In the genomic region with DNA sequence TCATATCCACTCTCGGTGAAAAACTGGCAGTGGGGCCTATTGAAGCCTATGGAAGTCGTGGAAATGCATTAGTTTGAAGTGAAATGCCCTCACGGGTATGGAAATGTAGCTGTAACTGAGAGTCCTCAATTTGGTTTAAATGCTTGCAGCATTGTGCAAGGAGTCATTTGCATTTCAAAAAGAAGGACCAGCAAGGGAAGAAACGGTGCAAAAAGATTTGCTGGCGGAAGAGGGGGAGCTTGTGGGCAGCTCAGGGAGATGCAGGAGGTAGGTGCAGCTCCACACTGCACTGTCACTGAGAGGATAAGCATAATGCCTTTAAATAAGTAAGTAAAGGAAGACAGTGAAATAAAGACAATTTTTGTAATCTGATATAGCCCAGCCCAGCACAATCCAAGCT, we compare ENCODE assay signal across 22 cellular contexts.
DNase-seq lines count a peak whose midpoint lies in the region; ATAC-seq, FAIRE-seq and TF ChIP-seq lines count a peak whose summit lies in the region.
"Had no signal": no experiment of that assay in that cellular context is flagged by ENCODE, and none has a peak within 500 bp of the region (broad histone marks: within the 10 kb centered on the region; RNA-seq: fewer than 3 reads in every experiment).

No MANE protein-coding gene starts in this region.

- peaks cover 3% of the 10 kb centered on the region; the same call in 1 of the 3 replicates for H3K9me3 Mint-ChIP-seq in GM23338

- no peak overlapping the region for H2BK20ac ChIP-seq in H1 (ENCODE audit: low read length)

- no peak overlapping the region for H2BK12ac ChIP-seq in H1 (ENCODE audit: low read depth, low read length)

- H3K4me3 Mint-ChIP-seq in GM23338: peak overlapping the region; percentile 18; the same call in 1 of the 3 replicates
- H3K4me3 Mint-ChIP-seq: B cell, CD14-positive monocyte had no signal

- H4K5ac ChIP-seq in H1 (ENCODE audit: insufficient read length, low read depth, low read length): no peak overlapping the region

- no peak overlapping the region for H4K8ac ChIP-seq in H1 (ENCODE audit: extremely low read depth, insufficient read depth, low read length)

- TF ChIP-seq EP300 in H1 (IDR thresholded peaks at IDR 0.05; ENCODE audit: borderline replicate concordance in 1 of 2, low read depth in 2 of 2, low read length in 2 of 2): no peak

- H3K9ac ChIP-seq in SK-N-MC (ENCODE audit: insufficient read length) (no peak overlapping the region), H1 (replicated peaks in 1 of 4; ENCODE audit: extremely low read depth in 1 of 4, low read depth in 3 of 4, low read length in 3 of 4) (no peak overlapping the region)

- no peaks in the 10 kb centered on the region for H3K23me2 ChIP-seq in H1 (ENCODE audit: low read depth, low read length)

- no peak overlapping the region for H3K14ac ChIP-seq in H1 (ENCODE audit: insufficient read length)

- no peak overlapping the region for H3K23ac ChIP-seq in H1 (ENCODE audit: insufficient read length)

- H2BK15ac ChIP-seq in H1 (ENCODE audit: low read length): no peak overlapping the region

- no peak overlapping the region for H3K4ac ChIP-seq in H1 (replicated peaks; ENCODE audit: insufficient read length, low read depth, low read length)

- peaks cover 2% of the 10 kb centered on the region; the same call in 1 of the 3 replicates for H3K36me3 Mint-ChIP-seq in GM23338 (ENCODE audit: low read depth)
- H3K36me3 Mint-ChIP-seq: CD14-positive monocyte had no signal

- H3K27ac ChIP-seq in GM23338 (ENCODE audit: low read depth) (no peak overlapping the region), SK-N-MC (peak overlapping the region; percentile 60; the same call in 1 of the 2 replicates), H1 (ENCODE audit: low read depth, low read length) (no peak overlapping the region)
- H3K27ac ChIP-seq: SJCRH30 had no signal

- no peak overlapping the region for H4K91ac ChIP-seq in H1 (replicated peaks; ENCODE audit: insufficient read length, low read length)

- no peak for TF ChIP-seq POLR2A in H1 (IDR thresholded peaks at IDR 0.05; ENCODE audit: control extremely low read depth in 1 of 2, low read depth in 2 of 2, low read length in 2 of 2)

- H3K9me3 ChIP-seq in SK-N-MC (ENCODE audit: low read depth, low read length) (no peaks in the 10 kb centered on the region), H1 (ENCODE audit: insufficient read depth in 2 of 2, low read depth in 1 of 2, low read length in 1 of 2) (no peaks in the 10 kb centered on the region)
- H3K9me3 ChIP-seq: MG63, SJCRH30 had no signal

- H4K20me1 ChIP-seq in GM23338 (replicated peaks; ENCODE audit: insufficient read depth) (no peaks in the 10 kb centered on the region), H1 (replicated peaks in 1 of 2; ENCODE audit: control insufficient read depth in 1 of 2, insufficient read depth in 2 of 2, low read length in 2 of 2) (no peaks in the 10 kb centered on the region)

- no peak for TF ChIP-seq RAD21 in H1 (IDR thresholded peaks at IDR 0.05 in 1 of 2, conservative IDR thresholded peaks at IDR 0.05 in 1 of 2; ENCODE audit: low read depth in 2 of 2, low read length in 2 of 2)

- 22% methylated on average over 5 of the region's 5 CpGs; no CpG with 5 or more reads in 1 of the 2 experiments for WGBS in H1 (ENCODE audit: extremely low coverage in 1 of 2, insufficient coverage in 1 of 2, insufficient read length in 1 of 2, insufficient replicate concordance in 2 of 2, low coverage in 1 of 2, low lambda C conversion rate in 2 of 2, missing lambda C conversion rate in 1 of 2), 2 experiments

- no peak overlapping the region for H3K4me3 ChIP-seq in GM23338
- H3K4me3 ChIP-seq in SK-N-MC: no peak overlapping the region
- H3K4me3 ChIP-seq in H1 (ENCODE audit: extremely low read depth in 1 of 4, insufficient read depth in 2 of 4, low read depth in 3 of 4, low read length in 4 of 4): no peak overlapping the region
- H3K4me3 ChIP-seq: MG63, SJCRH30 had no signal

- peaks cover 2% of the 10 kb centered on the region for H3K27me3 Mint-ChIP-seq in GM23338 (ENCODE audit: insufficient read depth, low read depth, poor library complexity)
- H3K27me3 Mint-ChIP-seq: B cell had no signal

- H3K18ac ChIP-seq in H1 (ENCODE audit: extremely low read depth, low read length): no peak overlapping the region; the same call in 1 of the 2 replicates

- no peak for FAIRE-seq in H1 (lab: Jason Lieb, UNC)
- FAIRE-seq: RCC 7860 had no signal

- H3K4me1 ChIP-seq in GM23338 (ENCODE audit: insufficient read depth) (peaks cover 18% of the 10 kb centered on the region), H1 (replicated peaks in 1 of 4; ENCODE audit: control insufficient read depth in 3 of 4, insufficient read depth in 4 of 4, low read length in 3 of 4) (peaks cover 0 to 6% (median 0%) of the 10 kb centered on the region in 4 experiments; a peak in 2 of 7 replicates)
- H3K4me1 ChIP-seq: SJCRH30 had no signal

- H3K27me3 ChIP-seq in GM23338 (ENCODE audit: insufficient read depth) (no peaks in the 10 kb centered on the region), H1 (replicated peaks in 1 of 4; ENCODE audit: control insufficient read depth in 3 of 4, extremely low read depth in 1 of 4, insufficient read depth in 3 of 4, low read length in 3 of 4) (no peaks in the 10 kb centered on the region)
- H3K27me3 ChIP-seq: MG63, SJCRH30 had no signal

- H2BK5ac ChIP-seq in H1 (ENCODE audit: low read depth, low read length): no peak overlapping the region

- POLR2A ChIA-PET in H1 (lab: Charles Lee; ENCODE audit: partially characterized antibody): no interaction called here

- no peaks in the 10 kb centered on the region for H3F3A ChIP-seq in GM23338 (replicated peaks; ENCODE audit: low read depth)

- H3K79me2 ChIP-seq in GM23338 (replicated peaks; ENCODE audit: insufficient read depth) (no peaks in the 10 kb centered on the region), H1 (ENCODE audit: control insufficient read depth in 1 of 2, insufficient read depth in 2 of 2, low read length in 2 of 2) (no peaks in the 10 kb centered on the region)

- H2AK5ac ChIP-seq in H1 (ENCODE audit: low read depth, low read length): no peak overlapping the region

- H2AFZ ChIP-seq in GM23338 (no peak overlapping the region), H1 (ENCODE audit: low read length) (no peak overlapping the region)

- H3K4me1 Mint-ChIP-seq in GM23338: peaks cover 24% of the 10 kb centered on the region
- H3K4me1 Mint-ChIP-seq: B cell, CD14-positive monocyte had no signal

- TF ChIP-seq CTCF in GM23338 (conservative IDR thresholded peaks at IDR 0.05; ENCODE audit: low read depth in 2 of 2): no peak
- no peak for TF ChIP-seq CTCF in H1 (IDR thresholded peaks at IDR 0.05; ENCODE audit: control extremely low read depth in 1 of 3, insufficient read depth in 1 of 3, low read depth in 1 of 3, low read length in 3 of 3)

- H3K4me2 ChIP-seq in GM23338: peak overlapping the region; percentile 60; the same call in 1 of the 2 replicates
- H3K4me2 ChIP-seq in H1 (ENCODE audit: insufficient read depth in 1 of 2, low read depth in 2 of 2, low read length in 2 of 2): no peak overlapping the region

- CTCF ChIA-PET in H1 (lab: Charles Lee; ENCODE audit: partially characterized antibody): no interaction called here

- no peaks in the 10 kb centered on the region for H3K9me2 ChIP-seq in GM23338 (ENCODE audit: insufficient read depth)

- H3K56ac ChIP-seq in H1 (replicated peaks; ENCODE audit: insufficient read length, low read depth, low read length): no peak overlapping the region

- no peak overlapping the region for H2BK120ac ChIP-seq in H1 (replicated peaks; ENCODE audit: low read depth, low read length)

- no peaks in the 10 kb centered on the region for H3K79me1 ChIP-seq in H1 (ENCODE audit: low read depth, low read length)

- DNase-seq in GM23338 (ENCODE audit: low spot score) (peak; percentile 57), SK-N-MC (ENCODE audit: low read depth, low spot score) (no peak), H1 (ENCODE audit: low read depth in 1 of 2, low spot score in 2 of 2) (peak in 1 of 2 experiments; percentile 13), iPS-NIHi7 (ENCODE audit: extremely low spot score) (peak; percentile 48), anterior cingulate cortex (lab: John Stamatoyannopoulos, UW) (no peak), GM19238 (ENCODE audit: insufficient read length, low spot score) (no peak)
- DNase-seq: GF-D8; MG63; NCI-H1417 treated with DMSO at 0.1 percent for 48 hours; NCI-H187 treated with DMSO at 0.1 percent for 48 hours; NCI-H2227 treated with DMSO at 0.1 percent for 48 hours; NCI-H510A; NCI-H748 treated with DMSO at 0.1 percent for 48 hours; NK-92 treated with Interleukin-12 subunit alpha and Interleukin-12 subunit beta, amount 100 ng/mL, for 24 hours; OCI-M1; SJCRH30; SW 1271 had no signal

- peak; percentile 88 for ATAC-seq in GM23338
- ATAC-seq in GM18519 (IDR thresholded peaks at IDR 0.05; ENCODE audit: low FRiP score, unreplicated experiment): no peak
- ATAC-seq in activated CD4-positive, CD25-positive, alpha-beta regulatory T cell treated with anti-CD3 and anti-CD28 coated beads, Interleukin-2, amount 50 U/mL, for 24 hours: no peak

- H3K27ac Mint-ChIP-seq in GM23338: no peak overlapping the region
- H3K27ac Mint-ChIP-seq: B cell, CD14-positive monocyte had no signal

- H3K36me3 ChIP-seq in GM23338 (ENCODE audit: insufficient read depth): no peaks in the 10 kb centered on the region
- H3K36me3 ChIP-seq in SK-N-MC (ENCODE audit: insufficient read depth, low read length): no peaks in the 10 kb centered on the region
- H3K36me3 ChIP-seq in H1 (ENCODE audit: control insufficient read depth in 2 of 4, insufficient read depth in 4 of 4, low read length in 3 of 4): no peaks in the 10 kb centered on the region
- H3K36me3 ChIP-seq: MG63, SJCRH30 had no signal

TF ChIP-seq in GM23338, 12 proteins besides CTCF, POLR2A, EP300 and RAD21 (continues in another document):
- TF ChIP-seq ZNF331 (CRISPR knock-in tag; IDR thresholded peaks at IDR 0.05; ENCODE audit: low read depth): no peak
- TF ChIP-seq EZH2 (IDR thresholded peaks at IDR 0.05; ENCODE audit: low read depth, unreplicated experiment): no peak

TF ChIP-seq in H1, 55 proteins besides CTCF, POLR2A, EP300 and RAD21:
- TF ChIP-seq POU5F1 (IDR thresholded peaks at IDR 0.05; ENCODE audit: low read depth, low read length) (no peak), CEBPB (IDR thresholded peaks at IDR 0.05; ENCODE audit: low read depth, low read length) (peak; percentile 84)

Comparison
In these comparisons a context has a peak if more than half of its experiments do, and no peak if none do; other contexts are left out.
1. DNase-seq: peak in GM23338 (single experiment) and iPS-NIHi7 (single experiment); none in SK-N-MC (single experiment), anterior cingulate cortex (0 of 58) and GM19238 (single experiment).